In the genomic region with DNA sequence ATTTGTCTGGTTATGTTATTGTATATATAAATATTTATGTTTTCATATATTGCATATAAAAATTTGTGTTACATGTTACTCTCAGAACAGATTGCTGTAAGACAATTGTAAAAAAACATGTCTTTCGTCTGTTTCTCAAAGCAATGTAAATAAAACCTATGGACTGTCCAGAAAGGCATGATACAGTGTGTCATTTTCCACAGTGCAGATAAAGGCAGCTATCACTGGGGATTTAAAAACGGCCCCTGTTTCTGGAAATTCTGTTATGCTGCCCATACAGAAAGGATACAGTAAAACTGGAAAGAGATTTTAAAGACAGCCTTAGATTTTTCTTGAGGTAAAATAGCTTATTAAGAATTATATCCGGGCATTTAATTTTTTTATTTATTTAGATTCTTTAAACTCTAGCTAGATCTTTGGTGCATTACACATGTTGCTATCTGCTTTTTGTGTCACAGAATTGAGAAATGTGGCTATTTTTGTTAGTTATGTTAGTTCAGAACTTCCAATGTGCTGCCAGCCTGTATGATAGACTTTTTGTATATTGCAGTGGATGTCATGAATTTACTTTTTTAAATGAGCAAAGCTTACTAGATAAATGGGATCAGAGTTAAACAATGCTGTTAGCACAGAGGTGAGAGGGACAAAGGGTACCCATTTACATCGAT, we compare ENCODE assay signal across 8 cellular contexts. TPM values are rescaled to one million over a fixed set of nuclear protein-coding genes. Genes with fewer than 3 reads are reported as not detected.
DNase-seq lines count a peak whose midpoint lies in the region; ATAC-seq and TF ChIP-seq lines count a peak whose summit lies in the region.

No MANE protein-coding gene starts in this region.

- intact Hi-C loops in left cardiac atrium (cut with DNase I), result no loop called here

- H3K4me2 ChIP-seq in neuronal stem cell (ENCODE audit: insufficient read depth, low read length, poor library complexity, severe bottlenecking), result peak overlapping the region; percentile 33

- H3K9me3 ChIP-seq in right atrium auricular region (no peaks in the 10 kb centered on the region), neuronal stem cell (replicated peaks in 1 of 2; ENCODE audit: control insufficient read depth in 2 of 2, insufficient read depth in 1 of 2, low read depth in 1 of 2, low read length in 2 of 2) (peaks cover 0 to 4% of the 10 kb centered on the region in 2 donors)

- peaks cover 6% of the 10 kb centered on the region for H3K79me1 ChIP-seq in neuronal stem cell (ENCODE audit: low read depth, low read length)

- WGBS in neuronal stem cell (ENCODE audit: extremely low coverage in 2 of 2, insufficient read length in 2 of 2, insufficient replicate concordance in 1 of 2), 2 donors, result no CpG with 5 or more reads among the region's 4 CpGs

- H3K36me3 ChIP-seq in right atrium auricular region (peaks cover 4% of the 10 kb centered on the region), neuronal stem cell (replicated peaks in 1 of 2; ENCODE audit: control insufficient read depth in 2 of 2, insufficient read depth in 2 of 2, low read length in 2 of 2) (no peaks in the 10 kb centered on the region)

- no peak overlapping the region for H4K8ac ChIP-seq in neuronal stem cell (ENCODE audit: low read depth, low read length)

- no peak overlapping the region for H4K91ac ChIP-seq in neuronal stem cell (ENCODE audit: low read depth, low read length, poor library complexity)

- no peak overlapping the region for H2AK5ac ChIP-seq in neuronal stem cell (ENCODE audit: low read depth, low read length)

- DNase-seq in right atrium auricular region (ENCODE audit: low spot score), result no peak
- no peak for DNase-seq in left cardiac atrium
- peak; percentile 28 for DNase-seq in SW480 (ENCODE audit: low spot score)
- DNase-seq in epithelial cell of proximal tubule (ENCODE audit: low read depth), result no peak
- DNase-seq in neuronal stem cell (ENCODE audit: low spot score), result no peak
- DNase-seq in mucosa of gallbladder (ENCODE audit: low spot score), result no peak

- H3K4me1 ChIP-seq in right atrium auricular region (peaks cover 0 to 19% of the 10 kb centered on the region in 2 donors), neuronal stem cell (ENCODE audit: control insufficient read depth in 2 of 2, insufficient read depth in 1 of 2, low read depth in 1 of 2, low read length in 2 of 2) (peaks cover 4 to 7% of the 10 kb centered on the region in 2 donors)

- no peak overlapping the region for H3K9ac ChIP-seq in neuronal stem cell (ENCODE audit: low read depth, low read length, poor library complexity)

- TF ChIP-seq CTCF in right atrium auricular region (IDR thresholded peaks at IDR 0.05), result no peak
- no peak for TF ChIP-seq CTCF in epithelial cell of proximal tubule (conservative IDR thresholded peaks at IDR 0.05; ENCODE audit: low read depth, low read length)

- no peak overlapping the region for H3K4ac ChIP-seq in neuronal stem cell (ENCODE audit: low read length)

- H3K4me3 ChIP-seq in right atrium auricular region, result peak overlapping the region; percentile 77 to 90
- H3K4me3 ChIP-seq in epithelial cell of proximal tubule (ENCODE audit: low read depth, low read length), result peak overlapping the region; percentile 83
- H3K4me3 ChIP-seq in neuronal stem cell (ENCODE audit: low read length in 2 of 2), result peak overlapping the region; percentile 15 to 90

- H3K27ac ChIP-seq in right atrium auricular region (peak overlapping the region; percentile 95 to 98), neuronal stem cell (replicated peaks; ENCODE audit: low read length) (peak overlapping the region; percentile 56)

- ATAC-seq in left cardiac atrium (no peak), GM19463 (IDR thresholded peaks at IDR 0.05; ENCODE audit: unreplicated experiment) (no peak), GM18502 (IDR thresholded peaks at IDR 0.05; ENCODE audit: poor library complexity, unreplicated experiment) (no peak)

- no peak overlapping the region for H2BK120ac ChIP-seq in neuronal stem cell (ENCODE audit: low read depth, low read length)

- H2BK5ac ChIP-seq in neuronal stem cell (ENCODE audit: low read length), result no peak overlapping the region

- H2AFZ ChIP-seq in neuronal stem cell (ENCODE audit: low read length), result peak overlapping the region; percentile 39

- H2BK15ac ChIP-seq in neuronal stem cell (ENCODE audit: low read length), result no peak overlapping the region

- no peak overlapping the region for H2BK12ac ChIP-seq in neuronal stem cell (ENCODE audit: low read length)

- no peak overlapping the region for H3K23ac ChIP-seq in neuronal stem cell (ENCODE audit: low read depth, low read length, poor library complexity)

- H3K27me3 ChIP-seq in right atrium auricular region (no peaks in the 10 kb centered on the region), neuronal stem cell (ENCODE audit: control insufficient read depth in 3 of 3, insufficient read depth in 3 of 3, low read depth in 1 of 3, low read length in 3 of 3) (no peaks in the 10 kb centered on the region)

- H3K14ac ChIP-seq in neuronal stem cell (ENCODE audit: low read length), result no peak overlapping the region

- no peak overlapping the region for H3K18ac ChIP-seq in neuronal stem cell (ENCODE audit: low read length)

RNA-seq across cellular contexts. Expression of gene INO80D, which starts 0.8 kb away (rescaled TPM):
- 10 to 100 TPM; 10.2 to 12.9 TPM for total RNA-seq in right atrium auricular region
- total RNA-seq in left cardiac atrium, result 10 to 100 TPM; 10.8 to 15.1 TPM
- 4.0 and 5.0 TPM in 2 replicates for total RNA-seq in epithelial cell of proximal tubule
- 4.1 TPM for polyA plus RNA-seq in neuronal stem cell (2013, experiment 1 of 2)
- polyA plus RNA-seq in neuronal stem cell (2013, experiment 2 of 2), result 4.2 TPM
- 24.6 TPM for total RNA-seq in mucosa of gallbladder
